ENCODE assay signal across 2 cellular contexts in the genomic region with DNA sequence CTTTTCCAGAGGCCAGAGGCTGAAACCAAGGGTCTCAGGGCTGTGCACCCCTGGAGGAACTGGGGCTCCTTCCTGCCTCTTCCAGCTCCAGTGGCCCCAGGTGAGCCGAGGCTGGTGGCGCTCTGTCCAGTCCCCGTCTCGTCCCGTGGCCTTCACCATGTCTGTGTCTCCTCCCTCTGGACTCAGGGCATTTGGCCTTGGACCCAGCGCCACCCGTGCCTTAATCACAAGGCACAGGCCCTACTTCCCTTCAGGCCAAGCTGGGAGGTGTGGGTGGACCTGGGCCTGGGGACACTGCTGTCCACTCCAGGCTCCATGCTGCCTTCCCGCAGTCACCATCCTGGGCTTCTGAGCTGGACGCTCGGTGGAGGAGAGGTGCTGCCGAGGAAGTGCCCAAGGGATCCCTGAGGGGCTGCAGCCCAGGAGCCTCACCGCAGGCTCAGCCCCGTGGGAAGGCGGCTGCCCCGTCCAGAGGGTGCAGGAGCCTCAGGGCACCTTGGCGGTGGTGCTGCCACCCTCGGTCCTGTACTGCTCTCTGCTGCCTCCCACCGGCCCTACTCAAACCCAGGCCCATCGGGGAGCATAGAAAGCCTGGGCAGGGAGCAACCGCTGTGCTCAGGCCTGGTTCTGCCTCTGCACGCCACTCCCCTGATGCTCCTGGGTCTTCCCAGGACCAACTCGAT.
TF ChIP-seq lines count a peak whose summit lies in the region.

No MANE protein-coding gene starts in this region.

TF ChIP-seq in GM23338, 12 proteins besides CTCF, POLR2A, EP300 and RAD21 (continues in another document):
- TF ChIP-seq POLR2AphosphoS5 (IDR thresholded peaks at IDR 0.05; ENCODE audit: low read depth) (no peak), JUNB (IDR thresholded peaks at IDR 0.05; ENCODE audit: unreplicated experiment) (no peak), NANOG (IDR thresholded peaks at IDR 0.05; ENCODE audit: borderline replicate concordance) (no peak), ZNF331 (CRISPR knock-in tag; IDR thresholded peaks at IDR 0.05; ENCODE audit: low read depth) (no peak), EZH2phosphoT487 (IDR thresholded peaks at IDR 0.05; ENCODE audit: unreplicated experiment) (no peak)
- TF ChIP-seq, protein P1, sequence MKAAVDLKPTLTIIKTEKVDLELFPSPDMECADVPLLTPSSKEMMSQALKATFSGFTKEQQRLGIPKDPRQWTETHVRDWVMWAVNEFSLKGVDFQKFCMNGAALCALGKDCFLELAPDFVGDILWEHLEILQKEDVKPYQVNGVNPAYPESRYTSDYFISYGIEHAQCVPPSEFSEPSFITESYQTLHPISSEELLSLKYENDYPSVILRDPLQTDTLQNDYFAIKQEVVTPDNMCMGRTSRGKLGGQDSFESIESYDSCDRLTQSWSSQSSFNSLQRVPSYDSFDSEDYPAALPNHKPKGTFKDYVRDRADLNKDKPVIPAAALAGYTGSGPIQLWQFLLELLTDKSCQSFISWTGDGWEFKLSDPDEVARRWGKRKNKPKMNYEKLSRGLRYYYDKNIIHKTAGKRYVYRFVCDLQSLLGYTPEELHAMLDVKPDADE (IDR thresholded peaks at IDR 0.05), result no peak
- TF ChIP-seq, protein P2, sequence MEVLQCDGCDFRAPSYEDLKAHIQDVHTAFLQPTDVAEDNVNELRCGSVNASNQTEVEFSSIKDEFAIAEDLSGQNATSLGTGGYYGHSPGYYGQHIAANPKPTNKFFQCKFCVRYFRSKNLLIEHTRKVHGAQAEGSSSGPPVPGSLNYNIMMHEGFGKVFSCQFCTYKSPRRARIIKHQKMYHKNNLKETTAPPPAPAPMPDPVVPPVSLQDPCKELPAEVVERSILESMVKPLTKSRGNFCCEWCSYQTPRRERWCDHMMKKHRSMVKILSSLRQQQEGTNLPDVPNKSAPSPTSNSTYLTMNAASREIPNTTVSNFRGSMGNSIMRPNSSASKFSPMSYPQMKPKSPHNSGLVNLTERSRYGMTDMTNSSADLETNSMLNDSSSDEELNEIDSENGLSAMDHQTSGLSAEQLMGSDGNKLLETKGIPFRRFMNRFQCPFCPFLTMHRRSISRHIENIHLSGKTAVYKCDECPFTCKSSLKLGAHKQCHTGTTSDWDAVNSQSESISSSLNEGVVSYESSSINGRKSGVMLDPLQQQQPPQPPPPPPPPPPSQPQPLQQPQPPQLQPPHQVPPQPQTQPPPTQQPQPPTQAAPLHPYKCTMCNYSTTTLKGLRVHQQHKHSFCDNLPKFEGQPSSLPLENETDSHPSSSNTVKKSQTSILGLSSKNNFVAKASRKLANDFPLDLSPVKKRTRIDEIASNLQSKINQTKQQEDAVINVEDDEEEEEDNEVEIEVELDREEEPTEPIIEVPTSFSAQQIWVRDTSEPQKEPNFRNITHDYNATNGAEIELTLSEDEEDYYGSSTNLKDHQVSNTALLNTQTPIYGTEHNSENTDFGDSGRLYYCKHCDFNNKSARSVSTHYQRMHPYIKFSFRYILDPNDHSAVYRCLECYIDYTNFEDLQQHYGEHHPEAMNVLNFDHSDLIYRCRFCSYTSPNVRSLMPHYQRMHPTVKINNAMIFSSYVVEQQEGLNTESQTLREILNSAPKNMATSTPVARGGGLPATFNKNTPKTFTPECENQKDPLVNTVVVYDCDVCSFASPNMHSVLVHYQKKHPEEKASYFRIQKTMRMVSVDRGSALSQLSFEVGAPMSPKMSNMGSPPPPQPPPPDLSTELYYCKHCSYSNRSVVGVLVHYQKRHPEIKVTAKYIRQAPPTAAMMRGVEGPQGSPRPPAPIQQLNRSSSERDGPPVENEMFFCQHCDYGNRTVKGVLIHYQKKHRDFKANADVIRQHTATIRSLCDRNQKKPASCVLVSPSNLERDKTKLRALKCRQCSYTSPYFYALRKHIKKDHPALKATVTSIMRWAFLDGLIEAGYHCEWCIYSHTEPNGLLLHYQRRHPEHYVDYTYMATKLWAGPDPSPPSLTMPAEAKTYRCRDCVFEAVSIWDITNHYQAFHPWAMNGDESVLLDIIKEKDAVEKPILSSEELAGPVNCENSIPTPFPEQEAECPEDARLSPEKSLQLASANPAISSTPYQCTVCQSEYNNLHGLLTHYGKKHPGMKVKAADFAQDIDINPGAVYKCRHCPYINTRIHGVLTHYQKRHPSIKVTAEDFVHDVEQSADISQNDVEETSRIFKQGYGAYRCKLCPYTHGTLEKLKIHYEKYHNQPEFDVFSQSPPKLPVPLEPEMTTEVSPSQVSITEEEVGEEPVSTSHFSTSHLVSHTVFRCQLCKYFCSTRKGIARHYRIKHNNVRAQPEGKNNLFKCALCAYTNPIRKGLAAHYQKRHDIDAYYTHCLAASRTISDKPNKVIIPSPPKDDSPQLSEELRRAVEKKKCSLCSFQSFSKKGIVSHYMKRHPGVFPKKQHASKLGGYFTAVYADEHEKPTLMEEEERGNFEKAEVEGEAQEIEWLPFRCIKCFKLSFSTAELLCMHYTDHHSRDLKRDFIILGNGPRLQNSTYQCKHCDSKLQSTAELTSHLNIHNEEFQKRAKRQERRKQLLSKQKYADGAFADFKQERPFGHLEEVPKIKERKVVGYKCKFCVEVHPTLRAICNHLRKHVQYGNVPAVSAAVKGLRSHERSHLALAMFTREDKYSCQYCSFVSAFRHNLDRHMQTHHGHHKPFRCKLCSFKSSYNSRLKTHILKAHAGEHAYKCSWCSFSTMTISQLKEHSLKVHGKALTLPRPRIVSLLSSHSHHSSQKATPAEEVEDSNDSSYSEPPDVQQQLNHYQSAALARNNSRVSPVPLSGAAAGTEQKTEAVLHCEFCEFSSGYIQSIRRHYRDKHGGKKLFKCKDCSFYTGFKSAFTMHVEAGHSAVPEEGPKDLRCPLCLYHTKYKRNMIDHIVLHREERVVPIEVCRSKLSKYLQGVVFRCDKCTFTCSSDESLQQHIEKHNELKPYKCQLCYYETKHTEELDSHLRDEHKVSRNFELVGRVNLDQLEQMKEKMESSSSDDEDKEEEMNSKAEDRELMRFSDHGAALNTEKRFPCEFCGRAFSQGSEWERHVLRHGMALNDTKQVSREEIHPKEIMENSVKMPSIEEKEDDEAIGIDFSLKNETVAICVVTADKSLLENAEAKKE (CRISPR knock-in tag; IDR thresholded peaks at IDR 0.05), result no peak
- TF ChIP-seq, protein P3, sequence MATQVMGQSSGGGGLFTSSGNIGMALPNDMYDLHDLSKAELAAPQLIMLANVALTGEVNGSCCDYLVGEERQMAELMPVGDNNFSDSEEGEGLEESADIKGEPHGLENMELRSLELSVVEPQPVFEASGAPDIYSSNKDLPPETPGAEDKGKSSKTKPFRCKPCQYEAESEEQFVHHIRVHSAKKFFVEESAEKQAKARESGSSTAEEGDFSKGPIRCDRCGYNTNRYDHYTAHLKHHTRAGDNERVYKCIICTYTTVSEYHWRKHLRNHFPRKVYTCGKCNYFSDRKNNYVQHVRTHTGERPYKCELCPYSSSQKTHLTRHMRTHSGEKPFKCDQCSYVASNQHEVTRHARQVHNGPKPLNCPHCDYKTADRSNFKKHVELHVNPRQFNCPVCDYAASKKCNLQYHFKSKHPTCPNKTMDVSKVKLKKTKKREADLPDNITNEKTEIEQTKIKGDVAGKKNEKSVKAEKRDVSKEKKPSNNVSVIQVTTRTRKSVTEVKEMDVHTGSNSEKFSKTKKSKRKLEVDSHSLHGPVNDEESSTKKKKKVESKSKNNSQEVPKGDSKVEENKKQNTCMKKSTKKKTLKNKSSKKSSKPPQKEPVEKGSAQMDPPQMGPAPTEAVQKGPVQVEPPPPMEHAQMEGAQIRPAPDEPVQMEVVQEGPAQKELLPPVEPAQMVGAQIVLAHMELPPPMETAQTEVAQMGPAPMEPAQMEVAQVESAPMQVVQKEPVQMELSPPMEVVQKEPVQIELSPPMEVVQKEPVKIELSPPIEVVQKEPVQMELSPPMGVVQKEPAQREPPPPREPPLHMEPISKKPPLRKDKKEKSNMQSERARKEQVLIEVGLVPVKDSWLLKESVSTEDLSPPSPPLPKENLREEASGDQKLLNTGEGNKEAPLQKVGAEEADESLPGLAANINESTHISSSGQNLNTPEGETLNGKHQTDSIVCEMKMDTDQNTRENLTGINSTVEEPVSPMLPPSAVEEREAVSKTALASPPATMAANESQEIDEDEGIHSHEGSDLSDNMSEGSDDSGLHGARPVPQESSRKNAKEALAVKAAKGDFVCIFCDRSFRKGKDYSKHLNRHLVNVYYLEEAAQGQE (IDR thresholded peaks at IDR 0.05; ENCODE audit: unreplicated experiment), result no peak

TF ChIP-seq in H1, 55 proteins besides CTCF, POLR2A, EP300 and RAD21:
- TF ChIP-seq JUND (IDR thresholded peaks at IDR 0.05; ENCODE audit: low read length) (no peak), HDAC6 (IDR thresholded peaks at IDR 0.05; ENCODE audit: low read depth, low read length) (no peak), NRF1 (IDR thresholded peaks at IDR 0.05; ENCODE audit: low read depth, low read length) (no peak), SIRT6 (IDR thresholded peaks at IDR 0.05; ENCODE audit: low read length) (no peak), PHF8 (conservative IDR thresholded peaks at IDR 0.05; ENCODE audit: low read depth, low read length) (no peak), EZH2 (IDR thresholded peaks at IDR 0.05; ENCODE audit: low read depth, low read length, severe bottlenecking) (no peak), RXRA (IDR thresholded peaks at IDR 0.05; ENCODE audit: insufficient read depth, low read depth, low read length) (no peak), SIX5 (IDR thresholded peaks at IDR 0.05; ENCODE audit: low read depth, low read length) (no peak), CBX8 (IDR thresholded peaks at IDR 0.05; ENCODE audit: borderline replicate concordance, low read depth, low read length) (no peak), SP2 (IDR thresholded peaks at IDR 0.05; ENCODE audit: low read length) (no peak), YY1 (IDR thresholded peaks at IDR 0.05; ENCODE audit: low read depth, low read length) (no peak)
- TF ChIP-seq, protein P4, sequence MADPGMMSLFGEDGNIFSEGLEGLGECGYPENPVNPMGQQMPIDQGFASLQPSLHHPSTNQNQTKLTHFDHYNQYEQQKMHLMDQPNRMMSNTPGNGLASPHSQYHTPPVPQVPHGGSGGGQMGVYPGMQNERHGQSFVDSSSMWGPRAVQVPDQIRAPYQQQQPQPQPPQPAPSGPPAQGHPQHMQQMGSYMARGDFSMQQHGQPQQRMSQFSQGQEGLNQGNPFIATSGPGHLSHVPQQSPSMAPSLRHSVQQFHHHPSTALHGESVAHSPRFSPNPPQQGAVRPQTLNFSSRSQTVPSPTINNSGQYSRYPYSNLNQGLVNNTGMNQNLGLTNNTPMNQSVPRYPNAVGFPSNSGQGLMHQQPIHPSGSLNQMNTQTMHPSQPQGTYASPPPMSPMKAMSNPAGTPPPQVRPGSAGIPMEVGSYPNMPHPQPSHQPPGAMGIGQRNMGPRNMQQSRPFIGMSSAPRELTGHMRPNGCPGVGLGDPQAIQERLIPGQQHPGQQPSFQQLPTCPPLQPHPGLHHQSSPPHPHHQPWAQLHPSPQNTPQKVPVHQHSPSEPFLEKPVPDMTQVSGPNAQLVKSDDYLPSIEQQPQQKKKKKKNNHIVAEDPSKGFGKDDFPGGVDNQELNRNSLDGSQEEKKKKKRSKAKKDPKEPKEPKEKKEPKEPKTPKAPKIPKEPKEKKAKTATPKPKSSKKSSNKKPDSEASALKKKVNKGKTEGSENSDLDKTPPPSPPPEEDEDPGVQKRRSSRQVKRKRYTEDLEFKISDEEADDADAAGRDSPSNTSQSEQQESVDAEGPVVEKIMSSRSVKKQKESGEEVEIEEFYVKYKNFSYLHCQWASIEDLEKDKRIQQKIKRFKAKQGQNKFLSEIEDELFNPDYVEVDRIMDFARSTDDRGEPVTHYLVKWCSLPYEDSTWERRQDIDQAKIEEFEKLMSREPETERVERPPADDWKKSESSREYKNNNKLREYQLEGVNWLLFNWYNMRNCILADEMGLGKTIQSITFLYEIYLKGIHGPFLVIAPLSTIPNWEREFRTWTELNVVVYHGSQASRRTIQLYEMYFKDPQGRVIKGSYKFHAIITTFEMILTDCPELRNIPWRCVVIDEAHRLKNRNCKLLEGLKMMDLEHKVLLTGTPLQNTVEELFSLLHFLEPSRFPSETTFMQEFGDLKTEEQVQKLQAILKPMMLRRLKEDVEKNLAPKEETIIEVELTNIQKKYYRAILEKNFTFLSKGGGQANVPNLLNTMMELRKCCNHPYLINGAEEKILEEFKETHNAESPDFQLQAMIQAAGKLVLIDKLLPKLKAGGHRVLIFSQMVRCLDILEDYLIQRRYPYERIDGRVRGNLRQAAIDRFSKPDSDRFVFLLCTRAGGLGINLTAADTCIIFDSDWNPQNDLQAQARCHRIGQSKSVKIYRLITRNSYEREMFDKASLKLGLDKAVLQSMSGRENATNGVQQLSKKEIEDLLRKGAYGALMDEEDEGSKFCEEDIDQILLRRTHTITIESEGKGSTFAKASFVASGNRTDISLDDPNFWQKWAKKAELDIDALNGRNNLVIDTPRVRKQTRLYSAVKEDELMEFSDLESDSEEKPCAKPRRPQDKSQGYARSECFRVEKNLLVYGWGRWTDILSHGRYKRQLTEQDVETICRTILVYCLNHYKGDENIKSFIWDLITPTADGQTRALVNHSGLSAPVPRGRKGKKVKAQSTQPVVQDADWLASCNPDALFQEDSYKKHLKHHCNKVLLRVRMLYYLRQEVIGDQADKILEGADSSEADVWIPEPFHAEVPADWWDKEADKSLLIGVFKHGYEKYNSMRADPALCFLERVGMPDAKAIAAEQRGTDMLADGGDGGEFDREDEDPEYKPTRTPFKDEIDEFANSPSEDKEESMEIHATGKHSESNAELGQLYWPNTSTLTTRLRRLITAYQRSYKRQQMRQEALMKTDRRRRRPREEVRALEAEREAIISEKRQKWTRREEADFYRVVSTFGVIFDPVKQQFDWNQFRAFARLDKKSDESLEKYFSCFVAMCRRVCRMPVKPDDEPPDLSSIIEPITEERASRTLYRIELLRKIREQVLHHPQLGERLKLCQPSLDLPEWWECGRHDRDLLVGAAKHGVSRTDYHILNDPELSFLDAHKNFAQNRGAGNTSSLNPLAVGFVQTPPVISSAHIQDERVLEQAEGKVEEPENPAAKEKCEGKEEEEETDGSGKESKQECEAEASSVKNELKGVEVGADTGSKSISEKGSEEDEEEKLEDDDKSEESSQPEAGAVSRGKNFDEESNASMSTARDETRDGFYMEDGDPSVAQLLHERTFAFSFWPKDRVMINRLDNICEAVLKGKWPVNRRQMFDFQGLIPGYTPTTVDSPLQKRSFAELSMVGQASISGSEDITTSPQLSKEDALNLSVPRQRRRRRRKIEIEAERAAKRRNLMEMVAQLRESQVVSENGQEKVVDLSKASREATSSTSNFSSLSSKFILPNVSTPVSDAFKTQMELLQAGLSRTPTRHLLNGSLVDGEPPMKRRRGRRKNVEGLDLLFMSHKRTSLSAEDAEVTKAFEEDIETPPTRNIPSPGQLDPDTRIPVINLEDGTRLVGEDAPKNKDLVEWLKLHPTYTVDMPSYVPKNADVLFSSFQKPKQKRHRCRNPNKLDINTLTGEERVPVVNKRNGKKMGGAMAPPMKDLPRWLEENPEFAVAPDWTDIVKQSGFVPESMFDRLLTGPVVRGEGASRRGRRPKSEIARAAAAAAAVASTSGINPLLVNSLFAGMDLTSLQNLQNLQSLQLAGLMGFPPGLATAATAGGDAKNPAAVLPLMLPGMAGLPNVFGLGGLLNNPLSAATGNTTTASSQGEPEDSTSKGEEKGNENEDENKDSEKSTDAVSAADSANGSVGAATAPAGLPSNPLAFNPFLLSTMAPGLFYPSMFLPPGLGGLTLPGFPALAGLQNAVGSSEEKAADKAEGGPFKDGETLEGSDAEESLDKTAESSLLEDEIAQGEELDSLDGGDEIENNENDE (IDR thresholded peaks at IDR 0.05; ENCODE audit: insufficient replicate concordance, low read length), result no peak
- TF ChIP-seq, protein P5, sequence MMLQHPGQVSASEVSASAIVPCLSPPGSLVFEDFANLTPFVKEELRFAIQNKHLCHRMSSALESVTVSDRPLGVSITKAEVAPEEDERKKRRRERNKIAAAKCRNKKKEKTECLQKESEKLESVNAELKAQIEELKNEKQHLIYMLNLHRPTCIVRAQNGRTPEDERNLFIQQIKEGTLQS (IDR thresholded peaks at IDR 0.05; ENCODE audit: insufficient read depth, low read depth, low read length), result no peak
